18 cellular contexts compared by ENCODE assay signal in genomic region chr2:102224824-102225739, GRCh38. TPM values are rescaled to one million over a fixed set of nuclear protein-coding genes. Genes with fewer than 3 reads are reported as not detected.
DNase-seq lines count a peak whose midpoint lies in the region; ATAC-seq and TF ChIP-seq lines count a peak whose summit lies in the region.
"Had no signal": no experiment of that assay in that cellular context is flagged by ENCODE, and none has a peak within 500 bp of the region (broad histone marks: within the 10 kb centered on the region; RNA-seq: fewer than 3 reads in every experiment).

No MANE protein-coding gene starts in this region.

- DNase-seq in mammary epithelial cell (peak; percentile 31), breast epithelium (ENCODE audit: low spot score in 2 of 2) (no peak), NOMO-1 treated with DMSO at 0.1 percent for 48 hours (lab: John Stamatoyannopoulos, UW; ENCODE audit: unreplicated experiment) (peak; percentile 39), HAP-1 (ENCODE audit: low spot score in 2 of 2) (no peak), Karpas-422 (no peak)
- DNase-seq: activated CD8-positive, alpha-beta memory T cell treated with anti-CD3 and anti-CD28 coated beads, Interleukin-2, amount 10 ng/mL, durations not matched to agents 7 days and 5 days; activated naive CD4-positive, alpha-beta T cell treated with Interleukin-2 at 50 U/mL for 16 hours; effector CD4-positive, alpha-beta T cell; HCEC 1CT; left colon; NCI-H1436 treated with DMSO at 0.1 percent for 48 hours; NCI-H510A; posterior cingulate gyrus; stimulated activated CD4-positive, alpha-beta T cell treated with anti-CD3 and anti-CD28 coated beads, Interleukin-12 subunit alpha, Interleukin-12 subunit beta, amount 100 ng/mL, for 4 hours; stomach had no signal

- H2AFZ ChIP-seq in mammary epithelial cell (ENCODE audit: low read depth, low read length) (peak overlapping the region; percentile 66), Karpas-422 (ENCODE audit: low read length) (no peak overlapping the region)

- H3K36me3 ChIP-seq in mammary epithelial cell (ENCODE audit: insufficient read depth, low read length) (no peaks in the 10 kb centered on the region), breast epithelium (no peaks in the 10 kb centered on the region), HAP-1 (replicated peaks) (no peaks in the 10 kb centered on the region), Karpas-422 (ENCODE audit: insufficient read depth, low read length) (no peaks in the 10 kb centered on the region)

- H3K4me2 ChIP-seq in mammary epithelial cell (ENCODE audit: insufficient read depth, low read depth, low read length) = no peak overlapping the region
- H3K4me2 ChIP-seq in Karpas-422 (ENCODE audit: low read depth, low read length, poor library complexity, severe bottlenecking) = no peak overlapping the region

- 82% methylated on average over 6 of the region's 8 CpGs for WGBS in mammary epithelial cell (ENCODE audit: low coverage, missing lambda C conversion rate)

- H3K4me3 ChIP-seq in mammary epithelial cell (replicated peaks in 1 of 3; ENCODE audit: insufficient read depth in 1 of 3, low read depth in 2 of 3, low read length in 3 of 3) = no peak overlapping the region
- H3K4me3 ChIP-seq in breast epithelium = no peak overlapping the region
- no peak overlapping the region for H3K4me3 ChIP-seq in HAP-1
- no peak overlapping the region for H3K4me3 ChIP-seq in Karpas-422 (ENCODE audit: low read length)
- H3K4me3 ChIP-seq: stomach had no signal

- peaks cover 83% of the 10 kb centered on the region for H3K4me1 Mint-ChIP-seq in dendritic cell treated with granulocyte-macrophage colony-stimulating factor and Interleukin-4, amounts not matched to agents 40 ng/mL and 50 ng/mL, for 4 days (ENCODE audit: low read depth)
- H3K4me1 Mint-ChIP-seq in stimulated activated memory B cell treated with anti-CD40 and anti-IgM and Interleukin-4, amounts not matched to agents 10 μg/mL and 1 μg/mL and 100 μg/mL, for 72 hours = peaks cover 42% of the 10 kb centered on the region

- no peaks in the 10 kb centered on the region for H4K20me1 ChIP-seq in mammary epithelial cell (ENCODE audit: insufficient read depth, low read length)
- no peaks in the 10 kb centered on the region for H4K20me1 ChIP-seq in Karpas-422 (ENCODE audit: insufficient read depth, low read depth, low read length)

- TF ChIP-seq CTCF in mammary epithelial cell (conservative IDR thresholded peaks at IDR 0.05 in 1 of 2, IDR thresholded peaks at IDR 0.05 in 1 of 2; ENCODE audit: extremely low read depth in 1 of 2, insufficient read depth in 1 of 2, low read depth in 1 of 2, low read length in 2 of 2) = no peak
- TF ChIP-seq CTCF in breast epithelium (IDR thresholded peaks at IDR 0.05) = no peak

- CTCF ChIA-PET in mammary epithelial cell (lab: Charles Lee; ENCODE audit: low non-redundant PET) = no interaction called here

- peaks cover 3% of the 10 kb centered on the region for H3K27me3 Mint-ChIP-seq in dendritic cell treated with granulocyte-macrophage colony-stimulating factor and Interleukin-4, amounts not matched to agents 40 ng/mL and 50 ng/mL, for 4 days
- peaks cover 12% of the 10 kb centered on the region for H3K27me3 Mint-ChIP-seq in stimulated activated memory B cell treated with anti-CD40 and anti-IgM and Interleukin-4, amounts not matched to agents 10 μg/mL and 1 μg/mL and 100 μg/mL, for 72 hours

- H3K9ac ChIP-seq in mammary epithelial cell (ENCODE audit: insufficient read depth, low read length) = no peak overlapping the region
- H3K9ac ChIP-seq in Karpas-422 (ENCODE audit: low read length) = no peak overlapping the region

- ATAC-seq in stimulated activated memory B cell treated with anti-CD40 and anti-IgM and Interleukin-4, amounts not matched to agents 10 μg/mL and 1 μg/mL and 100 μg/mL, for 72 hours = no peak
- ATAC-seq in GM21576 (IDR thresholded peaks at IDR 0.05; ENCODE audit: unreplicated experiment) = no peak
- ATAC-seq: activated CD8-positive, alpha-beta memory T cell treated with anti-CD3 and anti-CD28 coated beads, Interleukin-2, amount 10 ng/mL, durations not matched to agents 7 days and 5 days; left colon had no signal

- BruUV-seq in mammary epithelial cell (replicated peaks; lab: Mats Ljungman, UMichigan) = no TSS peak

- intact Hi-C loops in mammary epithelial cell (cut with micrococcal nuclease) (no loop called here), breast epithelium (cut with DNase I; ENCODE audit: low total_unique reads) (no loop called here)
- intact Hi-C loops in dendritic cell treated with granulocyte-macrophage colony-stimulating factor and Interleukin-4, amounts not matched to agents 40 ng/mL and 50 ng/mL, for 4 days (cut with micrococcal nuclease) = no loop called here

- no peaks in the 10 kb centered on the region for H3K79me2 ChIP-seq in mammary epithelial cell (ENCODE audit: insufficient read depth, low read length)
- H3K79me2 ChIP-seq in Karpas-422 (ENCODE audit: low read length) = no peaks in the 10 kb centered on the region

- in situ Hi-C loops in mammary epithelial cell (cut with MboI; ENCODE audit: low sequenced_read_pairs in 2 of 2) (no loop called here), HAP-1 (cut with MboI; ENCODE audit: low sequenced_read_pairs) (no loop called here)

- H3K9me3 ChIP-seq in mammary epithelial cell (replicated peaks; ENCODE audit: insufficient read depth, low read length) (no peaks in the 10 kb centered on the region), breast epithelium (no peaks in the 10 kb centered on the region), HAP-1 (no peaks in the 10 kb centered on the region), Karpas-422 (ENCODE audit: low read length) (no peaks in the 10 kb centered on the region)
- H3K9me3 ChIP-seq: stomach had no signal

- TF ChIP-seq POLR2A in breast epithelium (IDR thresholded peaks at IDR 0.05) = no peak

- H3K27ac ChIP-seq in mammary epithelial cell (ENCODE audit: insufficient read depth, low read depth, low read length) (no peak overlapping the region), breast epithelium (no peak overlapping the region), Karpas-422 (ENCODE audit: low read length) (no peak overlapping the region)

- no peaks in the 10 kb centered on the region for H3K9me3 Mint-ChIP-seq in dendritic cell treated with granulocyte-macrophage colony-stimulating factor and Interleukin-4, amounts not matched to agents 40 ng/mL and 50 ng/mL, for 4 days
- H3K9me3 Mint-ChIP-seq in stimulated activated memory B cell treated with anti-CD40 and anti-IgM and Interleukin-4, amounts not matched to agents 10 μg/mL and 1 μg/mL and 100 μg/mL, for 72 hours = no peaks in the 10 kb centered on the region

- no peaks in the 10 kb centered on the region for H3K9me2 ChIP-seq in Karpas-422 (replicated peaks; ENCODE audit: insufficient read depth, low read length)

- peaks cover 17% of the 10 kb centered on the region for H3K36me3 Mint-ChIP-seq in dendritic cell treated with granulocyte-macrophage colony-stimulating factor and Interleukin-4, amounts not matched to agents 40 ng/mL and 50 ng/mL, for 4 days (ENCODE audit: low read depth)
- no peaks in the 10 kb centered on the region for H3K36me3 Mint-ChIP-seq in stimulated activated memory B cell treated with anti-CD40 and anti-IgM and Interleukin-4, amounts not matched to agents 10 μg/mL and 1 μg/mL and 100 μg/mL, for 72 hours

- peaks cover 25% of the 10 kb centered on the region for H3K4me1 ChIP-seq in mammary epithelial cell (ENCODE audit: insufficient read depth, low read length)
- peaks cover 0 to 19% of the 10 kb centered on the region in 2 donors for H3K4me1 ChIP-seq in breast epithelium
- H3K4me1 ChIP-seq in HAP-1 = no peaks in the 10 kb centered on the region
- H3K4me1 ChIP-seq in Karpas-422 (ENCODE audit: low read length) = no peaks in the 10 kb centered on the region

- no peak overlapping the region for H3K4me3 Mint-ChIP-seq in dendritic cell treated with granulocyte-macrophage colony-stimulating factor and Interleukin-4, amounts not matched to agents 40 ng/mL and 50 ng/mL, for 4 days
- no peak overlapping the region for H3K4me3 Mint-ChIP-seq in stimulated activated memory B cell treated with anti-CD40 and anti-IgM and Interleukin-4, amounts not matched to agents 10 μg/mL and 1 μg/mL and 100 μg/mL, for 72 hours
- H3K4me3 Mint-ChIP-seq: activated CD8-positive, alpha-beta memory T cell treated with anti-CD3 and anti-CD28 coated beads, Interleukin-2, amount 10 ng/mL, durations not matched to agents 7 days and 5 days had no signal

- dilution Hi-C loops in mammary epithelial cell (cut with HindIII; ENCODE audit: low sequenced_read_pairs) = no loop called here

- peak overlapping the region; percentile 91 for H3K27ac Mint-ChIP-seq in dendritic cell treated with granulocyte-macrophage colony-stimulating factor and Interleukin-4, amounts not matched to agents 40 ng/mL and 50 ng/mL, for 4 days
- H3K27ac Mint-ChIP-seq in stimulated activated memory B cell treated with anti-CD40 and anti-IgM and Interleukin-4, amounts not matched to agents 10 μg/mL and 1 μg/mL and 100 μg/mL, for 72 hours = peak overlapping the region; percentile 56
- H3K27ac Mint-ChIP-seq: activated CD8-positive, alpha-beta memory T cell treated with anti-CD3 and anti-CD28 coated beads, Interleukin-2, amount 10 ng/mL, durations not matched to agents 7 days and 5 days had no signal

- H3K27me3 ChIP-seq in mammary epithelial cell (ENCODE audit: insufficient read depth, low read length) (no peaks in the 10 kb centered on the region), breast epithelium (no peaks in the 10 kb centered on the region), HAP-1 (ENCODE audit: low read depth) (no peaks in the 10 kb centered on the region), Karpas-422 (ENCODE audit: low read length) (no peaks in the 10 kb centered on the region)
- H3K27me3 ChIP-seq: stomach had no signal

RNA-seq across cellular contexts. Expression of gene IL1RL2, which starts 38.3 kb away (rescaled TPM):
- 1 to 10 TPM in 1 of 2 donors, under 1 TPM in 1; 0.82 to 4.7 TPM for total RNA-seq in mammary epithelial cell
- polyA plus RNA-seq in mammary epithelial cell = 1.1 TPM
- 3.7 TPM for polyA minus RNA-seq in mammary epithelial cell
- 1 to 10 TPM; 1.9 to 5.9 (median 2.3) TPM for total RNA-seq in breast epithelium
- not detected in 2 replicates for total RNA-seq in Karpas-422 (2014; rRNA removed; shearing (Covaris generic); ENCODE audit: low replicate concordance)
- total RNA-seq: activated CD8-positive, alpha-beta memory T cell treated with anti-CD3 and anti-CD28 coated beads, Interleukin-2, amount 10 ng/mL, durations not matched to agents 7 days and 5 days had no signal

Comparison
In these comparisons a context has a peak if more than half of its experiments do, and no peak if none do; other contexts are left out.
1. DNase-seq: peak in mammary epithelial cell (single experiment) and NOMO-1 treated with DMSO at 0.1 percent for 48 hours (single experiment); none in breast epithelium (0 of 2), HAP-1 (0 of 2) and Karpas-422 (single experiment).